Comparison of ENCODE assay signal across 38 cellular contexts in the genomic region with DNA sequence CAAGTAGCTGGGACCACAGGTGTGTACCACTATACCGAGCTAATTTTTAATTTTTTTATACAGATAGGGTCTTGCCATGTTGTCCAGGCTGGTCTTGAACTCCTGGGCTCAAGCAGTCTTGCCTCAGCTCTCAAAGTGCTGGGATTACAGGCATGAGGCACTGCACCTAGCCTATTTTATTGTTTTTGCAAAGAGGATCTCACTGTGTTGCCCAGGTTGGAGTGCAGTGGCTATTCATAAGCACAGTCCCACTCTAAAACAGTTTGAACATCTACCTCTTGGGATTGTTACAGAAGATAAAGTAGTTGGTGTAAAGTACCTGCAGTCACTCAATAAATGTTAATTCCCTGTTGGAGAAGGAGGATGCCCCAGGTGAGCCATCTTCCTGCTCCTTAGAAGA. TPM values are rescaled to one million over a fixed set of nuclear protein-coding genes. Genes with fewer than 3 reads are reported as not detected.
"Had no signal": no experiment of that assay in that cellular context is flagged by ENCODE, and none has a peak within 500 bp of the region (broad histone marks: within the 10 kb centered on the region; RNA-seq: fewer than 3 reads in every experiment).

No MANE protein-coding gene starts in this region.

- H3K27me3 Mint-ChIP-seq: activated B cell treated with CpG ODN at 0.5 μM for 24 hours; activated CD4-positive, alpha-beta memory T cell treated with anti-CD3 and anti-CD28 coated beads, Interleukin-2, amount 10 ng/mL, durations not matched to agents 7 days and 5 days; activated CD8-positive, alpha-beta memory T cell treated with anti-CD3 and anti-CD28 coated beads, Interleukin-2, amount 10 ng/mL, durations not matched to agents 7 days and 5 days; activated naive CD4-positive, alpha-beta T cell treated with anti-CD3 and anti-CD28 coated beads, Interleukin-2, amount 10 ng/mL, durations not matched to agents 7 days and 5 days; activated naive CD8-positive, alpha-beta T cell treated with anti-CD3 and anti-CD28 coated beads, Interleukin-2, amount 10 ng/mL, durations not matched to agents 7 days and 5 days had no signal

- H3K27ac ChIP-seq: adrenal gland, body of pancreas, breast epithelium, KMS-11, Peyer's patch, SJSA1 had no signal

- H3K27me3 ChIP-seq: adrenal gland, body of pancreas, breast epithelium, Peyer's patch, SJSA1 had no signal

- H3K9me3 Mint-ChIP-seq: activated B cell treated with CpG ODN at 0.5 μM for 24 hours; activated CD4-positive, alpha-beta memory T cell treated with anti-CD3 and anti-CD28 coated beads, Interleukin-2, amount 10 ng/mL, durations not matched to agents 7 days and 5 days; activated naive CD4-positive, alpha-beta T cell treated with anti-CD3 and anti-CD28 coated beads, Interleukin-2, amount 10 ng/mL, durations not matched to agents 7 days and 5 days; activated naive CD8-positive, alpha-beta T cell treated with anti-CD3 and anti-CD28 coated beads, Interleukin-2, amount 10 ng/mL, durations not matched to agents 7 days and 5 days; activated T-helper 2 cell treated with anti-CD3 and anti-CD28 coated beads, Interferon-gamma antibody, Interleukin-2, Interleukin-4, amounts not matched to agents 10 μg/mL and 5 μg/mL and 100 μg/mL, durations not matched to agents 14 hours and 24 hours and 36 hours; T-helper 1 cell treated with Interleukin-12 subunit alpha and Interleukin-12 subunit beta and Interleukin-4 antibody, amounts not matched to agents 30 μg/mL and 1 μg/mL, for 36 hours; T-helper 2 cell treated with Interferon-gamma antibody and Interleukin-4, amounts not matched to agents 5 μg/mL and 100 μg/mL, for 36 hours had no signal

- ATAC-seq: activated CD8-positive, alpha-beta memory T cell treated with anti-CD3 and anti-CD28 coated beads, Interleukin-2, amount 10 ng/mL, durations not matched to agents 7 days and 5 days; body of pancreas; PC-3 had no signal

- H3K4me3 ChIP-seq: adrenal gland, body of pancreas, breast epithelium, Peyer's patch, SJSA1 had no signal

- FAIRE-seq: astrocyte had no signal

- H3K4me3 Mint-ChIP-seq: activated B cell treated with CpG ODN at 0.5 μM for 24 hours; activated CD4-positive, alpha-beta memory T cell treated with anti-CD3 and anti-CD28 coated beads, Interleukin-2, amount 10 ng/mL, durations not matched to agents 7 days and 5 days; activated CD8-positive, alpha-beta memory T cell treated with anti-CD3 and anti-CD28 coated beads, Interleukin-2, amount 10 ng/mL, durations not matched to agents 7 days and 5 days; activated naive CD4-positive, alpha-beta T cell treated with anti-CD3 and anti-CD28 coated beads, Interleukin-2, amount 10 ng/mL, durations not matched to agents 7 days and 5 days; activated naive CD8-positive, alpha-beta T cell treated with anti-CD3 and anti-CD28 coated beads, Interleukin-2, amount 10 ng/mL, durations not matched to agents 7 days and 5 days; T-helper 1 cell treated with Interleukin-12 subunit alpha and Interleukin-12 subunit beta and Interleukin-4 antibody, amounts not matched to agents 30 μg/mL and 1 μg/mL, for 36 hours; T-helper 2 cell treated with Interferon-gamma antibody and Interleukin-4, amounts not matched to agents 5 μg/mL and 100 μg/mL, for 36 hours had no signal

- H3K9me2 ChIP-seq: SK-N-SH had no signal

- DNase-seq: activated B cell treated with CpG ODN at 0.5 μM for 24 hours; activated CD4-positive, alpha-beta memory T cell treated with anti-CD3 and anti-CD28 coated beads, Interleukin-2, amount 10 ng/mL, durations not matched to agents 7 days and 5 days; activated CD4-positive, alpha-beta T cell treated with anti-CD3 and anti-CD28 coated beads for 4 hours; activated CD4-positive, alpha-beta T cell treated with anti-CD3 and anti-CD28 coated beads, Interleukin-2, amount 50 U/mL, for 1 hour; activated CD4-positive, CD25-positive, alpha-beta regulatory T cell treated with anti-CD3 and anti-CD28 coated beads, Interleukin-2, amount 50 U/mL, for 72 hours; activated CD8-positive, alpha-beta memory T cell treated with anti-CD3 and anti-CD28 coated beads for 24 hours; activated CD8-positive, alpha-beta memory T cell treated with anti-CD3 and anti-CD28 coated beads, Interleukin-2, amount 10 ng/mL, durations not matched to agents 7 days and 5 days; activated CD8-positive, alpha-beta memory T cell treated with anti-CD3 and anti-CD28 coated beads, Interleukin-2, amount 50 U/mL, for 48 hours; activated naive CD4-positive, alpha-beta T cell treated with anti-CD3 and anti-CD28 coated beads, Interleukin-2, amount 10 ng/mL, durations not matched to agents 7 days and 5 days; activated naive CD8-positive, alpha-beta T cell treated with anti-CD3 and anti-CD28 coated beads, Interleukin-2, amount 10 ng/mL, durations not matched to agents 7 days and 5 days; activated T-cell treated with anti-CD3 and anti-CD28 coated beads, Interleukin-2, amount 50 U/mL, for 1 hour; body of pancreas; MM.1S; MV-4-11; NCI-H1092; NCI-H146; NCI-H187; NCI-H2029 treated with DMSO at 0.1 percent for 48 hours; NCI-H2107; NCI-H2171; NCI-H510A; NCI-H526; NCI-H748 treated with DMSO at 0.1 percent for 48 hours; NK-92 treated with Interleukin-12 subunit alpha and Interleukin-12 subunit beta, amount 100 ng/mL, for 24 hours; PC-3; Peyer's patch; RPMI8226; SHP77 treated with DMSO at 0.1 percent for 48 hours; SK-N-SH had no signal

- H3K9me3 ChIP-seq: adrenal gland, body of pancreas, breast epithelium, Peyer's patch, SJSA1, SK-N-SH had no signal

- H3K4me1 ChIP-seq: body of pancreas, breast epithelium, Peyer's patch, SJSA1 had no signal

- H3K4me2 ChIP-seq: KMS-11, SK-N-SH had no signal

- H3K27ac Mint-ChIP-seq: activated B cell treated with CpG ODN at 0.5 μM for 24 hours; activated CD4-positive, alpha-beta memory T cell treated with anti-CD3 and anti-CD28 coated beads, Interleukin-2, amount 10 ng/mL, durations not matched to agents 7 days and 5 days; activated CD8-positive, alpha-beta memory T cell treated with anti-CD3 and anti-CD28 coated beads, Interleukin-2, amount 10 ng/mL, durations not matched to agents 7 days and 5 days; activated naive CD4-positive, alpha-beta T cell treated with anti-CD3 and anti-CD28 coated beads, Interleukin-2, amount 10 ng/mL, durations not matched to agents 7 days and 5 days; activated naive CD8-positive, alpha-beta T cell treated with anti-CD3 and anti-CD28 coated beads, Interleukin-2, amount 10 ng/mL, durations not matched to agents 7 days and 5 days; activated T-helper 2 cell treated with anti-CD3 and anti-CD28 coated beads, Interferon-gamma antibody, Interleukin-2, Interleukin-4, amounts not matched to agents 10 μg/mL and 5 μg/mL and 100 μg/mL, durations not matched to agents 14 hours and 24 hours and 36 hours; T-helper 1 cell treated with Interleukin-12 subunit alpha and Interleukin-12 subunit beta and Interleukin-4 antibody, amounts not matched to agents 30 μg/mL and 1 μg/mL, for 36 hours; T-helper 2 cell treated with Interferon-gamma antibody and Interleukin-4, amounts not matched to agents 5 μg/mL and 100 μg/mL, for 36 hours had no signal

RNA-seq across cellular contexts. Expression of gene MEI1, which starts 49.1 kb away (rescaled TPM):
- total RNA-seq: body of pancreas, LHCN-M2 had no signal
- polyA plus RNA-seq: SK-N-SH had no signal
